ENCODE assay signal across 34 cellular contexts in genomic region chr12:131883521-131883900, GRCh38. TPM values are rescaled to one million over a fixed set of nuclear protein-coding genes. Genes with fewer than 3 reads are reported as not detected.
DNase-seq lines count a peak whose midpoint lies in the region; ATAC-seq, FAIRE-seq and TF ChIP-seq lines count a peak whose summit lies in the region.
"Had no signal": no experiment of that assay in that cellular context is flagged by ENCODE, and none has a peak within 500 bp of the region (broad histone marks: within the 10 kb centered on the region; RNA-seq: fewer than 3 reads in every experiment).

No MANE protein-coding gene starts in this region.

- no peak for FAIRE-seq in K562 (lab: Jason Lieb, UNC)
- FAIRE-seq: astrocyte, endometrium, GM12891 had no signal

- H3K18ac ChIP-seq in neuronal stem cell (ENCODE audit: low read length): peak overlapping the region; percentile 15

- intact Hi-C loops in CD14-positive monocyte (cut with micrococcal nuclease) (no loop called here), K562 (cut with micrococcal nuclease) (no loop called here)
- intact Hi-C loops in naive thymus-derived CD4-positive, alpha-beta T cell (cut with micrococcal nuclease): no loop called here

- H3K4me1 ChIP-seq in K562 (replicated peaks in 1 of 2; ENCODE audit: control insufficient read depth in 2 of 2, insufficient read depth in 2 of 2, low read length in 2 of 2) (peaks cover 6 to 16% of the 10 kb centered on the region in 2 experiments; a peak in 3 of 5 replicates), neuronal stem cell (ENCODE audit: control insufficient read depth in 2 of 2, insufficient read depth in 1 of 2, low read depth in 1 of 2, low read length in 2 of 2) (peaks cover 2 to 3% of the 10 kb centered on the region in 2 donors), SK-N-SH (ENCODE audit: control insufficient read depth in 1 of 2, insufficient read depth in 2 of 2, low read depth in 1 of 2, low read length in 1 of 2) (no peaks in the 10 kb centered on the region), Peyer's patch (no peaks in the 10 kb centered on the region)
- H3K4me1 ChIP-seq in naive thymus-derived CD4-positive, alpha-beta T cell (ENCODE audit: control insufficient read depth in 2 of 2, insufficient read depth in 2 of 2, low read length in 2 of 2): no peaks in the 10 kb centered on the region
- H3K4me1 ChIP-seq: tibial nerve had no signal

- H3K4me2 ChIP-seq in K562 (ENCODE audit: insufficient read depth, low read length): no peak overlapping the region
- no peak overlapping the region for H3K4me2 ChIP-seq in neuronal stem cell (ENCODE audit: insufficient read depth, low read length, poor library complexity, severe bottlenecking)
- H3K4me2 ChIP-seq in SK-N-SH: no peak overlapping the region

- TF ChIP-seq CTCF in CD14-positive monocyte (IDR thresholded peaks at IDR 0.05) (no peak), K562 (IDR thresholded peaks at IDR 0.05 in 2 of 3, conservative IDR thresholded peaks at IDR 0.05 in 1 of 3; ENCODE audit: insufficient read depth in 2 of 3, low read depth in 1 of 3, low read length in 3 of 3) (no peak), SK-N-SH (IDR thresholded peaks at IDR 0.05) (no peak), Peyer's patch (IDR thresholded peaks at IDR 0.05) (no peak)

- H3K27me3 ChIP-seq in K562 (ENCODE audit: control insufficient read depth in 2 of 2, insufficient read depth in 2 of 2, low read length in 2 of 2): peaks cover 0 to under 1% of the 10 kb centered on the region in 2 experiments; a peak in 3 of 5 replicates
- H3K27me3 ChIP-seq in neuronal stem cell (ENCODE audit: control insufficient read depth in 3 of 3, insufficient read depth in 3 of 3, low read depth in 1 of 3, low read length in 3 of 3): peaks cover 0 to 17% (median 0%) of the 10 kb centered on the region in 3 experiments
- H3K27me3 ChIP-seq in naive thymus-derived CD4-positive, alpha-beta T cell (ENCODE audit: control insufficient read depth in 2 of 2, insufficient read depth in 2 of 2, low read length in 2 of 2): no peaks in the 10 kb centered on the region
- no peaks in the 10 kb centered on the region; the same call in 1 of the 2 replicates for H3K27me3 ChIP-seq in SK-N-SH (ENCODE audit: insufficient read depth)
- H3K27me3 ChIP-seq in Peyer's patch: no peaks in the 10 kb centered on the region
- H3K27me3 ChIP-seq: ovary had no signal

- in situ Hi-C loops in K562 (cut with MboI): no loop called here

- H2BK120ac ChIP-seq in neuronal stem cell (ENCODE audit: low read depth, low read length): no peak overlapping the region

- peak overlapping the region in 1 of 2 donors; percentile 86 for H3K4me3 Mint-ChIP-seq in CD14-positive monocyte
- H3K4me3 Mint-ChIP-seq in naive thymus-derived CD4-positive, alpha-beta T cell: no peak overlapping the region
- H3K4me3 Mint-ChIP-seq: activated CD4-positive, alpha-beta T cell treated with anti-CD3 and anti-CD28 coated beads, Interleukin-2, amount 10 ng/mL, durations not matched to agents 24 days and 14 days; activated naive CD8-positive, alpha-beta T cell treated with anti-CD3 and anti-CD28 coated beads, Interleukin-2, amount 10 ng/mL, durations not matched to agents 7 days and 5 days; activated T-cell treated with anti-CD3 and anti-CD28 coated beads, Interleukin-2, amount 50 U/mL, for 24 hours; natural killer cell had no signal

- POLR2A ChIA-PET in HEK293T (lab: Yijun Ruan, JAX) (no interaction called here), K562 (lab: Yijun Ruan, JAX) (interaction anchor here (0.9 kb wide), 1 partner anchor 23 kb away, joined by 6 read pairs; no protein-coding TSS in a partner anchor), SK-N-SH (lab: Yijun Ruan, JAX) (interaction anchor here (1.4 kb wide), 1 partner anchor 10 kb away, joined by 3 read pairs; no protein-coding TSS in a partner anchor)
- POLR2A ChIA-PET in naive thymus-derived CD4-positive, alpha-beta T cell (lab: Charles Lee): no interaction called here

- no peaks in the 10 kb centered on the region for H3K9me1 ChIP-seq in K562 (ENCODE audit: control insufficient read depth, insufficient read depth, low read length)

- no peak overlapping the region for H2AK5ac ChIP-seq in neuronal stem cell (ENCODE audit: low read depth, low read length)

- H3K14ac ChIP-seq in neuronal stem cell (ENCODE audit: low read length): no peak overlapping the region

- H3K36me3 Mint-ChIP-seq in CD14-positive monocyte: peaks cover 4% of the 10 kb centered on the region in 2 donors
- H3K36me3 Mint-ChIP-seq in naive thymus-derived CD4-positive, alpha-beta T cell: peaks cover 0 to 4% (median 0%) of the 10 kb centered on the region in 5 donors
- H3K36me3 Mint-ChIP-seq: activated naive CD8-positive, alpha-beta T cell treated with anti-CD3 and anti-CD28 coated beads, Interleukin-2, amount 10 ng/mL, durations not matched to agents 7 days and 5 days; natural killer cell had no signal

- no peaks in the 10 kb centered on the region for H3F3A ChIP-seq in SK-N-SH (replicated peaks; ENCODE audit: insufficient read depth)

- no peak overlapping the region for H4K91ac ChIP-seq in neuronal stem cell (ENCODE audit: low read depth, low read length, poor library complexity)

- peak overlapping the region; percentile 83 to 93 (median 87) for H3K27ac Mint-ChIP-seq in CD14-positive monocyte
- no peak overlapping the region for H3K27ac Mint-ChIP-seq in naive thymus-derived CD4-positive, alpha-beta T cell
- H3K27ac Mint-ChIP-seq: activated CD4-positive, alpha-beta T cell treated with anti-CD3 and anti-CD28 coated beads, Interleukin-2, amount 10 ng/mL, durations not matched to agents 24 days and 14 days; activated naive CD8-positive, alpha-beta T cell treated with anti-CD3 and anti-CD28 coated beads, Interleukin-2, amount 10 ng/mL, durations not matched to agents 7 days and 5 days; activated T-cell treated with anti-CD3 and anti-CD28 coated beads, Interleukin-2, amount 50 U/mL, for 24 hours; natural killer cell had no signal

- H3K27ac ChIP-seq in K562 (ENCODE audit: extremely low read depth, low read depth, low read length): no peak overlapping the region
- no peak overlapping the region for H3K27ac ChIP-seq in neuronal stem cell (replicated peaks; ENCODE audit: low read length)
- no peak overlapping the region for H3K27ac ChIP-seq in naive thymus-derived CD4-positive, alpha-beta T cell (ENCODE audit: low read depth, low read length)
- H3K27ac ChIP-seq in SK-N-SH (ENCODE audit: low read depth in 2 of 2, low read length in 1 of 2): no peak overlapping the region
- no peak overlapping the region for H3K27ac ChIP-seq in Peyer's patch
- H3K27ac ChIP-seq: ovary, stomach, tibial nerve, WERI-Rb-1 had no signal

- no peak for TF ChIP-seq EP300 in K562 (IDR thresholded peaks at IDR 0.05; ENCODE audit: low read length)
- TF ChIP-seq EP300 in SK-N-SH (IDR thresholded peaks at IDR 0.05; ENCODE audit: borderline replicate concordance in 1 of 2, low read depth in 1 of 2, low read length in 1 of 2): no peak

- peaks cover 2% of the 10 kb centered on the region for H3K79me1 ChIP-seq in neuronal stem cell (ENCODE audit: low read depth, low read length)

- no peaks in the 10 kb centered on the region for H3K79me2 ChIP-seq in K562 (ENCODE audit: control insufficient read depth, insufficient read depth, low read length)
- no peaks in the 10 kb centered on the region for H3K79me2 ChIP-seq in SK-N-SH (ENCODE audit: insufficient read depth)

- H3K9me3 ChIP-seq in K562 (replicated peaks; ENCODE audit: control insufficient read depth, insufficient read depth, low read depth, low read length): peaks cover 6% of the 10 kb centered on the region; the same call in 1 of the 2 replicates
- H3K9me3 ChIP-seq in neuronal stem cell (replicated peaks in 1 of 2; ENCODE audit: control insufficient read depth in 2 of 2, insufficient read depth in 1 of 2, low read depth in 1 of 2, low read length in 2 of 2): peaks cover 2 to 3% of the 10 kb centered on the region in 2 donors
- peaks cover 0 to 7% (median 0%) of the 10 kb centered on the region in 3 experiments for H3K9me3 ChIP-seq in naive thymus-derived CD4-positive, alpha-beta T cell (ENCODE audit: control insufficient read depth in 2 of 3, low read length in 3 of 3)
- H3K9me3 ChIP-seq in SK-N-SH: no peaks in the 10 kb centered on the region
- H3K9me3 ChIP-seq in Peyer's patch: peaks cover 0 to 4% (median 0%) of the 10 kb centered on the region in 4 donors
- H3K9me3 ChIP-seq: ovary had no signal

- H2BK15ac ChIP-seq in neuronal stem cell (ENCODE audit: low read length): peak overlapping the region; percentile 83

- H3K36me3 ChIP-seq in K562 (ENCODE audit: control insufficient read depth, insufficient read depth, low read length): no peaks in the 10 kb centered on the region
- H3K36me3 ChIP-seq in neuronal stem cell (replicated peaks in 1 of 2; ENCODE audit: control insufficient read depth in 2 of 2, insufficient read depth in 2 of 2, low read length in 2 of 2): no peaks in the 10 kb centered on the region
- no peaks in the 10 kb centered on the region for H3K36me3 ChIP-seq in naive thymus-derived CD4-positive, alpha-beta T cell (ENCODE audit: control insufficient read depth in 2 of 3, insufficient read depth in 3 of 3, low read length in 3 of 3)
- H3K36me3 ChIP-seq in SK-N-SH (replicated peaks in 1 of 2; ENCODE audit: control insufficient read depth in 1 of 2, insufficient read depth in 2 of 2, low read length in 1 of 2): no peaks in the 10 kb centered on the region
- no peaks in the 10 kb centered on the region for H3K36me3 ChIP-seq in Peyer's patch
- H3K36me3 ChIP-seq: ovary, stomach, tibial nerve, WERI-Rb-1 had no signal

- H3K9ac ChIP-seq in K562 (ENCODE audit: insufficient read depth in 1 of 2, low read depth in 2 of 2, low read length in 2 of 2) (no peak overlapping the region), neuronal stem cell (ENCODE audit: low read depth, low read length, poor library complexity) (no peak overlapping the region), SK-N-SH (no peak overlapping the region)

- H3K4me3 ChIP-seq in K562: no peak overlapping the region
- no peak overlapping the region for H3K4me3 ChIP-seq in neuronal stem cell (ENCODE audit: low read length in 2 of 2)
- no peak overlapping the region for H3K4me3 ChIP-seq in naive thymus-derived CD4-positive, alpha-beta T cell (ENCODE audit: low read length)
- no peak overlapping the region for H3K4me3 ChIP-seq in SK-N-SH (ENCODE audit: low read depth in 2 of 2, low read length in 1 of 2)
- no peak overlapping the region for H3K4me3 ChIP-seq in Peyer's patch
- H3K4me3 ChIP-seq: ovary, skin epidermis, stomach, tibial nerve had no signal

- no peak overlapping the region for H3K4ac ChIP-seq in neuronal stem cell (ENCODE audit: low read length)

- no peak overlapping the region for H3K23ac ChIP-seq in neuronal stem cell (ENCODE audit: low read depth, low read length, poor library complexity)

- WGBS in K562 (ENCODE audit: insufficient coverage, low coverage, missing lambda C conversion rate): 74% methylated on average over 4 of the region's 4 CpGs
- WGBS in neuronal stem cell (ENCODE audit: extremely low coverage in 2 of 2, insufficient read length in 2 of 2, insufficient replicate concordance in 1 of 2), 2 donors: no CpG with 5 or more reads among the region's 4 CpGs
- WGBS in SK-N-SH (ENCODE audit: low lambda C conversion rate): 66% methylated on average over 2 of the region's 4 CpGs

- H2BK5ac ChIP-seq in neuronal stem cell (ENCODE audit: low read length): no peak overlapping the region

- CTCF ChIA-PET in HEK293T (lab: Yijun Ruan, JAX) (interaction anchor here (0.6 kb wide), 1 partner anchor 10 kb away, joined by 3 read pairs; no protein-coding TSS in a partner anchor), K562 (lab: Yijun Ruan, JAX; ENCODE audit: low intra/inter-chr PET ratio) (interaction anchor here (0.6 kb wide), 1 partner anchor 1010 kb away, joined by 3 read pairs; no protein-coding TSS in a partner anchor), SK-N-SH (lab: Yijun Ruan, JAX) (no interaction called here)
- CTCF ChIA-PET in naive thymus-derived CD4-positive, alpha-beta T cell (lab: Charles Lee): no interaction called here

- no peak for DNase-seq in CD14-positive monocyte (ENCODE audit: low spot score)
- peak; percentile 3 for DNase-seq in HEK293T (ENCODE audit: extremely low spot score)
- no peak for DNase-seq in K562 (ENCODE audit: extremely low read depth in 1 of 4, low spot score in 3 of 4)
- DNase-seq in neuronal stem cell (ENCODE audit: low spot score): no peak
- DNase-seq in naive thymus-derived CD4-positive, alpha-beta T cell: no peak
- DNase-seq in SK-N-SH: no peak
- no peak for DNase-seq in Peyer's patch
- DNase-seq: activated CD4-positive, alpha-beta T cell treated with anti-CD3 and anti-CD28 coated beads, Interleukin-2, amount 10 ng/mL, durations not matched to agents 24 days and 14 days; activated gamma-delta T cell; activated naive CD8-positive, alpha-beta T cell treated with anti-CD3 and anti-CD28 coated beads, Interleukin-2, amount 10 ng/mL, durations not matched to agents 7 days and 5 days; activated T-cell treated with anti-CD3 and anti-CD28 coated beads, Interleukin-2, amount 50 U/mL, for 24 hours; C1 segment of cervical spinal cord; central memory CD4-positive, alpha-beta T cell; DND-41; GOT3; KG1; midbrain; natural killer cell; NCI-H1417; NCI-H2081; NCI-H345; retina; stomach; SW 1271; T-helper 9 cell; WERI-Rb-1 had no signal

- peaks cover 70% of the 10 kb centered on the region for H3K4me1 Mint-ChIP-seq in CD14-positive monocyte
- H3K4me1 Mint-ChIP-seq in naive thymus-derived CD4-positive, alpha-beta T cell: peaks cover 0 to 15% (median 0%) of the 10 kb centered on the region in 7 donors
- H3K4me1 Mint-ChIP-seq: activated CD4-positive, alpha-beta T cell treated with anti-CD3 and anti-CD28 coated beads, Interleukin-2, amount 10 ng/mL, durations not matched to agents 24 days and 14 days; activated naive CD8-positive, alpha-beta T cell treated with anti-CD3 and anti-CD28 coated beads, Interleukin-2, amount 10 ng/mL, durations not matched to agents 7 days and 5 days; natural killer cell had no signal

- no peak overlapping the region for H4K8ac ChIP-seq in neuronal stem cell (ENCODE audit: low read depth, low read length)

- H3K9me3 Mint-ChIP-seq in CD14-positive monocyte: peaks cover 6 to 12% (median 8%) of the 10 kb centered on the region in 7 donors
- peaks cover 0 to 9% (median 6%) of the 10 kb centered on the region in 11 donors for H3K9me3 Mint-ChIP-seq in naive thymus-derived CD4-positive, alpha-beta T cell
- H3K9me3 Mint-ChIP-seq: natural killer cell had no signal

- BruUV-seq in K562 (replicated peaks; lab: Mats Ljungman, UMichigan): no TSS peak

- no peak for TF ChIP-seq POLR2A in K562 (conservative IDR thresholded peaks at IDR 0.05)
- TF ChIP-seq POLR2A in Peyer's patch (IDR thresholded peaks at IDR 0.05): no peak

- no peaks in the 10 kb centered on the region for H3K9me2 ChIP-seq in SK-N-SH

- H2BK12ac ChIP-seq in neuronal stem cell (ENCODE audit: low read length): no peak overlapping the region

- H2AFZ ChIP-seq in K562 (ENCODE audit: low read depth, low read length): peak overlapping the region; percentile 66; the same call in 1 of the 2 replicates
- H2AFZ ChIP-seq in neuronal stem cell (ENCODE audit: low read length): no peak overlapping the region
- H2AFZ ChIP-seq in SK-N-SH (ENCODE audit: low read depth): no peak overlapping the region

- no peak for TF ChIP-seq RAD21 in K562 (CRISPR knock-in tag; conservative IDR thresholded peaks at IDR 0.05 in 1 of 2, IDR thresholded peaks at IDR 0.05 in 1 of 2)
- TF ChIP-seq RAD21 in SK-N-SH (IDR thresholded peaks at IDR 0.05; ENCODE audit: low read length): no peak

- peak; percentile 33 for ATAC-seq in K562
- no peak for ATAC-seq in naive thymus-derived CD4-positive, alpha-beta T cell
- no peak for ATAC-seq in GM18909 (IDR thresholded peaks at IDR 0.05; ENCODE audit: poor library complexity, unreplicated experiment)
- ATAC-seq: natural killer cell, Right ventricle myocardium inferior had no signal

- H3K27me3 Mint-ChIP-seq in CD14-positive monocyte (ENCODE audit: low read depth in 3 of 3): no peaks in the 10 kb centered on the region
- peaks cover 0 to 4% (median 0%) of the 10 kb centered on the region in 5 donors for H3K27me3 Mint-ChIP-seq in naive thymus-derived CD4-positive, alpha-beta T cell
- H3K27me3 Mint-ChIP-seq: activated naive CD8-positive, alpha-beta T cell treated with anti-CD3 and anti-CD28 coated beads, Interleukin-2, amount 10 ng/mL, durations not matched to agents 7 days and 5 days; activated T-cell treated with anti-CD3 and anti-CD28 coated beads, Interleukin-2, amount 50 U/mL, for 24 hours had no signal

- H4K20me1 ChIP-seq in K562 (replicated peaks; ENCODE audit: control insufficient read depth, insufficient read depth, low read length) (no peaks in the 10 kb centered on the region), SK-N-SH (ENCODE audit: insufficient read depth) (no peaks in the 10 kb centered on the region)

RNA-seq across cellular contexts. Expression of gene ULK1, which starts 10.9 kb away (rescaled TPM):
- polyA plus RNA-seq in CD14-positive monocyte (1 to 10 TPM; 1.0 to 1.3 TPM), K562 (2011; rRNA removed) (3.2 and 6.2 TPM in 2 replicates), K562 (2014; fragmentation: Illumina TruSeq; extraction: Trizol) (2.5 and 9.1 TPM in 2 replicates), K562 (2014; fragmentation: Nextera tagmentation; extraction: Ambion mirVana) (under 1 TPM; 0.15 to 0.29 TPM), K562 (2014; rRNA removed) (13.2 and 16.9 TPM in 2 replicates), SK-N-SH (2012; rRNA removed) (6.0 and 10.7 TPM in 2 replicates)
- 40.7 and 125 TPM in 2 replicates for total RNA-seq in K562 (2011; cell fraction: chromatin; rRNA removed; ENCODE audit: low replicate concordance)
- total RNA-seq in K562 (2011; cell fraction: nucleolus; rRNA removed): 72.5 and 83.8 TPM in 2 replicates
- 47.5 and 50.5 TPM in 2 replicates for total RNA-seq in K562 (2011; cell fraction: nucleoplasm; rRNA removed)
- total RNA-seq in K562 (2014; rRNA removed) (4.2 and 5.6 TPM in 2 replicates), K562 (2014; rRNA removed; fragmentation: Illumina TruSeq; extraction: Trizol) (0.83 and 0.98 TPM in 2 replicates), K562 (2015; rRNA removed; fragmentation: Illumina TruSeq; extraction: Trizol) (2.0 and 3.6 TPM in 2 replicates), K562 (2021) (17.3 and 29.4 TPM in 2 replicates), Peyer's patch (10 to 100 TPM; 25.2 to 54.1 (median 38.8) TPM)
- 2.1 and 4.1 TPM in 2 replicates for polyA plus RNA-seq in K562 (2011; cell fraction: cytosol; rRNA removed)
- 62.1 and 86.4 TPM in 2 replicates for polyA plus RNA-seq in K562 (2011; cell fraction: nucleus; rRNA removed)
- polyA plus RNA-seq in K562 (2012): 12.1 and 39.2 TPM in 2 replicates
- polyA minus RNA-seq in K562 (2011; rRNA and poly(A)+ RNA removed): 1.3 and 1.8 TPM in 2 replicates
- 3.1 and 11.4 TPM in 2 replicates for polyA minus RNA-seq in K562 (2011; cell fraction: cytosol; rRNA and poly(A)+ RNA removed)
- 15.5 and 15.9 TPM in 2 replicates for polyA minus RNA-seq in K562 (2011; cell fraction: nucleus; rRNA and poly(A)+ RNA removed)
- polyA plus RNA-seq in neuronal stem cell (2013, experiment 1 of 2): 21.6 TPM
- polyA plus RNA-seq in neuronal stem cell (2013, experiment 2 of 2): 22.4 TPM
- 100 to 1,000 TPM in 1 of 5 experiments, 10 to 100 TPM in 4; 33.9 to 109 (median 43.8) TPM for total RNA-seq in naive thymus-derived CD4-positive, alpha-beta T cell
- 1 to 10 TPM in 1 of 2 donors, under 1 TPM in 1; 0.28 to 1.6 TPM for polyA plus RNA-seq in naive thymus-derived CD4-positive, alpha-beta T cell
- polyA plus RNA-seq in SK-N-SH (2012; cell fraction: cytosol; rRNA removed): 4.0 and 5.9 TPM in 2 replicates
- polyA plus RNA-seq in SK-N-SH (2012; cell fraction: nucleus; rRNA removed): 56.6 and 64.4 TPM in 2 replicates

RNA-seq across cellular contexts. Expression of gene PUS1, which starts 45.6 kb away (rescaled TPM):
- polyA plus RNA-seq in CD14-positive monocyte (1 to 10 TPM; 5.1 to 6.9 TPM), K562 (2011; rRNA removed) (27.9 and 36.5 TPM in 2 replicates), K562 (2014; fragmentation: Illumina TruSeq; extraction: Trizol) (30.3 and 39.8 TPM in 2 replicates), K562 (2014; fragmentation: Nextera tagmentation; extraction: Ambion mirVana) (1 to 10 TPM; 1.9 to 3.8 TPM), K562 (2014; rRNA removed) (71.4 and 73.4 TPM in 2 replicates), SK-N-SH (2012; rRNA removed) (52.1 and 53.1 TPM in 2 replicates)
- 97.0 and 232 TPM in 2 replicates for total RNA-seq in K562 (2011; cell fraction: chromatin; rRNA removed; ENCODE audit: low replicate concordance)
- total RNA-seq in K562 (2011; cell fraction: nucleolus; rRNA removed): 140 and 151 TPM in 2 replicates
- total RNA-seq in K562 (2011; cell fraction: nucleoplasm; rRNA removed): 123 and 134 TPM in 2 replicates
- total RNA-seq in K562 (2014; rRNA removed) (35.6 and 53.2 TPM in 2 replicates), K562 (2014; rRNA removed; fragmentation: Illumina TruSeq; extraction: Trizol) (13.6 and 16.4 TPM in 2 replicates), K562 (2015; rRNA removed; fragmentation: Illumina TruSeq; extraction: Trizol) (29.7 and 30.0 TPM in 2 replicates), K562 (2021) (79.3 and 90.8 TPM in 2 replicates), Peyer's patch (10 to 100 TPM in 3 of 4 donors, 1 to 10 TPM in 1; 8.8 to 46.5 (median 31.8) TPM)
- 28.1 and 41.6 TPM in 2 replicates for polyA plus RNA-seq in K562 (2011; cell fraction: cytosol; rRNA removed)
- polyA plus RNA-seq in K562 (2011; cell fraction: nucleus; rRNA removed): 56.2 and 84.8 TPM in 2 replicates
- polyA plus RNA-seq in K562 (2012): 37.5 and 51.4 TPM in 2 replicates
- 16.8 and 21.8 TPM in 2 replicates for polyA minus RNA-seq in K562 (2011; rRNA and poly(A)+ RNA removed)
- polyA minus RNA-seq in K562 (2011; cell fraction: cytosol; rRNA and poly(A)+ RNA removed): 30.8 and 32.0 TPM in 2 replicates
- polyA minus RNA-seq in K562 (2011; cell fraction: nucleus; rRNA and poly(A)+ RNA removed): 27.3 and 32.4 TPM in 2 replicates
- polyA plus RNA-seq in neuronal stem cell (2013, experiment 1 of 2): 10.3 TPM
- polyA plus RNA-seq in neuronal stem cell (2013, experiment 2 of 2): 8.8 TPM
- 10 to 100 TPM; 23.4 to 54.9 (median 49.2) TPM for total RNA-seq in naive thymus-derived CD4-positive, alpha-beta T cell
- 10 to 100 TPM; 15.0 to 37.1 TPM for polyA plus RNA-seq in naive thymus-derived CD4-positive, alpha-beta T cell
- polyA plus RNA-seq in SK-N-SH (2012; cell fraction: cytosol; rRNA removed): 25.7 and 36.2 TPM in 2 replicates
- polyA plus RNA-seq in SK-N-SH (2012; cell fraction: nucleus; rRNA removed): 101 and 115 TPM in 2 replicates

RNA-seq across cellular contexts. Expression of gene MMP17, which starts 55.3 kb away (rescaled TPM):
- polyA plus RNA-seq in CD14-positive monocyte (1 to 10 TPM; 2.8 to 3.0 TPM), K562 (2011; rRNA removed) (17.1 and 57.8 TPM in 2 replicates), K562 (2014; fragmentation: Illumina TruSeq; extraction: Trizol) (5.0 and 11.6 TPM in 2 replicates), K562 (2014; fragmentation: Nextera tagmentation; extraction: Ambion mirVana) (not detected), K562 (2014; rRNA removed) (21.2 and 24.1 TPM in 2 replicates), SK-N-SH (2012; rRNA removed) (13.5 and 14.0 TPM in 2 replicates)
- total RNA-seq in K562 (2011; cell fraction: chromatin; rRNA removed; ENCODE audit: low replicate concordance): 65.7 and 167 TPM in 2 replicates
- total RNA-seq in K562 (2011; cell fraction: nucleolus; rRNA removed): 84.0 and 92.2 TPM in 2 replicates
- 68.9 and 73.7 TPM in 2 replicates for total RNA-seq in K562 (2011; cell fraction: nucleoplasm; rRNA removed)
- total RNA-seq in K562 (2014; rRNA removed) (12.7 and 17.5 TPM in 2 replicates), K562 (2014; rRNA removed; fragmentation: Illumina TruSeq; extraction: Trizol) (0.93 and 1.1 TPM in 2 replicates), K562 (2015; rRNA removed; fragmentation: Illumina TruSeq; extraction: Trizol) (4.0 and 4.6 TPM in 2 replicates), K562 (2021) (18.0 and 20.1 TPM in 2 replicates), Peyer's patch (10 to 100 TPM in 1 of 4 donors, 1 to 10 TPM in 2, not detected in 1; 4.0 to 32.2 (median 5.3) TPM)
- 29.3 and 39.3 TPM in 2 replicates for polyA plus RNA-seq in K562 (2011; cell fraction: cytosol; rRNA removed)
- 170 and 193 TPM in 2 replicates for polyA plus RNA-seq in K562 (2011; cell fraction: nucleus; rRNA removed)
- polyA plus RNA-seq in K562 (2012): 17.2 and 26.5 TPM in 2 replicates
- polyA minus RNA-seq in K562 (2011; rRNA and poly(A)+ RNA removed): 4.9 and 7.1 TPM in 2 replicates
- polyA minus RNA-seq in K562 (2011; cell fraction: cytosol; rRNA and poly(A)+ RNA removed): 13.5 and 30.6 TPM in 2 replicates
- 25.7 and 56.9 TPM in 2 replicates for polyA minus RNA-seq in K562 (2011; cell fraction: nucleus; rRNA and poly(A)+ RNA removed)
- 4.2 TPM for polyA plus RNA-seq in neuronal stem cell (2013, experiment 1 of 2)
- polyA plus RNA-seq in neuronal stem cell (2013, experiment 2 of 2): 3.8 TPM
- 1 to 10 TPM in 2 of 5 experiments, not detected in 3; 1.1 to 9.3 TPM for total RNA-seq in naive thymus-derived CD4-positive, alpha-beta T cell
- polyA plus RNA-seq in naive thymus-derived CD4-positive, alpha-beta T cell: not detected
- polyA plus RNA-seq in SK-N-SH (2012; cell fraction: cytosol; rRNA removed): 4.0 and 8.7 TPM in 2 replicates
- 27.4 and 35.0 TPM in 2 replicates for polyA plus RNA-seq in SK-N-SH (2012; cell fraction: nucleus; rRNA removed)

Comparison
In these comparisons a context has a peak if more than half of its experiments do, and no peak if none do; other contexts are left out.
1. H3K27ac Mint-ChIP-seq: peak in CD14-positive monocyte (7 of 7); none in naive thymus-derived CD4-positive, alpha-beta T cell (0 of 9).
2. CTCF ChIA-PET loops: an anchor here in HEK293T (0.6 kb wide) and K562 (0.6 kb wide); none called in naive thymus-derived CD4-positive, alpha-beta T cell and SK-N-SH.
3. POLR2A ChIA-PET loops: an anchor here in K562 (0.9 kb wide) and SK-N-SH (1.4 kb wide); none called in HEK293T and naive thymus-derived CD4-positive, alpha-beta T cell.